ENCODE assay signal across 1 cellular context in the genomic region with DNA sequence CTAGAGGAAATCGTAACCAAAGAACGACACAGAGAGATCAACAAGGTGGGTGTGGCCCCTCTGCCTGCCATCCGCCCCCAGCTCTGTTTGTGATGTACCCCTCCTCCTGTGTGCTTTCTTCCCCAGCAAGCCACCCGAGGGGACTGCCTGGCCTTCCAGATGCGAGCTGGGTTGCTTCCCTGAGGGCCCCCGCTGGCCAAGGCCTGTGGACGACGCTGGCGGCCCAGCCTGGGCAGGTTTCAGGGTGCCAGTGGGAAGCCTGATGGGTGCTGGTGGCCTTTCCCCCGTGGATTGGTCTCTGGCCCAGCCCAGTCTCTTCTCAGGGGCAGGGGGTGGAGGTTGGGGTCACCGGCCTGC.
TF ChIP-seq lines count a peak whose summit lies in the region.

No MANE protein-coding gene starts in this region.

TF ChIP-seq in SK-N-SH treated with all-trans-retinoic acid at 6 μM for 48 hours, 23 proteins besides CTCF, POLR2A, EP300 and RAD21 (continued from another document):
- TF ChIP-seq ZNF565 (CRISPR knock-in tag; conservative IDR thresholded peaks at IDR 0.05; ENCODE audit: low read depth) (no peak), PPARA (CRISPR knock-in tag; IDR thresholded peaks at IDR 0.05; ENCODE audit: borderline replicate concordance) (no peak), ISL1 (CRISPR knock-in tag; IDR thresholded peaks at IDR 0.05) (no peak), OSR1 (CRISPR knock-in tag; IDR thresholded peaks at IDR 0.05) (no peak), CSDC2 (CRISPR knock-in tag; IDR thresholded peaks at IDR 0.05) (no peak), BACH2 (CRISPR knock-in tag; IDR thresholded peaks at IDR 0.05; ENCODE audit: borderline replicate concordance) (no peak)
- TF ChIP-seq, protein P1, sequence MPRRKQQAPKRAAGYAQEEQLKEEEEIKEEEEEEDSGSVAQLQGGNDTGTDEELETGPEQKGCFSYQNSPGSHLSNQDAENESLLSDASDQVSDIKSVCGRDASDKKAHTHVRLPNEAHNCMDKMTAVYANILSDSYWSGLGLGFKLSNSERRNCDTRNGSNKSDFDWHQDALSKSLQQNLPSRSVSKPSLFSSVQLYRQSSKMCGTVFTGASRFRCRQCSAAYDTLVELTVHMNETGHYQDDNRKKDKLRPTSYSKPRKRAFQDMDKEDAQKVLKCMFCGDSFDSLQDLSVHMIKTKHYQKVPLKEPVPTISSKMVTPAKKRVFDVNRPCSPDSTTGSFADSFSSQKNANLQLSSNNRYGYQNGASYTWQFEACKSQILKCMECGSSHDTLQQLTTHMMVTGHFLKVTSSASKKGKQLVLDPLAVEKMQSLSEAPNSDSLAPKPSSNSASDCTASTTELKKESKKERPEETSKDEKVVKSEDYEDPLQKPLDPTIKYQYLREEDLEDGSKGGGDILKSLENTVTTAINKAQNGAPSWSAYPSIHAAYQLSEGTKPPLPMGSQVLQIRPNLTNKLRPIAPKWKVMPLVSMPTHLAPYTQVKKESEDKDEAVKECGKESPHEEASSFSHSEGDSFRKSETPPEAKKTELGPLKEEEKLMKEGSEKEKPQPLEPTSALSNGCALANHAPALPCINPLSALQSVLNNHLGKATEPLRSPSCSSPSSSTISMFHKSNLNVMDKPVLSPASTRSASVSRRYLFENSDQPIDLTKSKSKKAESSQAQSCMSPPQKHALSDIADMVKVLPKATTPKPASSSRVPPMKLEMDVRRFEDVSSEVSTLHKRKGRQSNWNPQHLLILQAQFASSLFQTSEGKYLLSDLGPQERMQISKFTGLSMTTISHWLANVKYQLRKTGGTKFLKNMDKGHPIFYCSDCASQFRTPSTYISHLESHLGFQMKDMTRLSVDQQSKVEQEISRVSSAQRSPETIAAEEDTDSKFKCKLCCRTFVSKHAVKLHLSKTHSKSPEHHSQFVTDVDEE (CRISPR knock-in tag; IDR thresholded peaks at IDR 0.05): no peak
- TF ChIP-seq, protein P2, sequence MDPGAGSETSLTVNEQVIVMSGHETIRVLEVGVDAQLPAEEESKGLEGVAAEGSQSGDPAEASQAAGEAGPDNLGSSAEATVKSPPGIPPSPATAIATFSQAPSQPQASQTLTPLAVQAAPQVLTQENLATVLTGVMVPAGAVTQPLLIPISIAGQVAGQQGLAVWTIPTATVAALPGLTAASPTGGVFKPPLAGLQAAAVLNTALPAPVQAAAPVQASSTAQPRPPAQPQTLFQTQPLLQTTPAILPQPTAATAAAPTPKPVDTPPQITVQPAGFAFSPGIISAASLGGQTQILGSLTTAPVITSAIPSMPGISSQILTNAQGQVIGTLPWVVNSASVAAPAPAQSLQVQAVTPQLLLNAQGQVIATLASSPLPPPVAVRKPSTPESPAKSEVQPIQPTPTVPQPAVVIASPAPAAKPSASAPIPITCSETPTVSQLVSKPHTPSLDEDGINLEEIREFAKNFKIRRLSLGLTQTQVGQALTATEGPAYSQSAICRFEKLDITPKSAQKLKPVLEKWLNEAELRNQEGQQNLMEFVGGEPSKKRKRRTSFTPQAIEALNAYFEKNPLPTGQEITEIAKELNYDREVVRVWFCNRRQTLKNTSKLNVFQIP (CRISPR knock-in tag; IDR thresholded peaks at IDR 0.05; ENCODE audit: borderline replicate concordance, low read depth): no peak
